Comparison of ENCODE assay signal across 8 cellular contexts in genomic region chr10:44878704-44879530, GRCh38. TPM values are rescaled to one million over a fixed set of nuclear protein-coding genes. Genes with fewer than 3 reads are reported as not detected.
DNase-seq lines count a peak whose midpoint lies in the region; ATAC-seq and TF ChIP-seq lines count a peak whose summit lies in the region.

No MANE protein-coding gene starts in this region.

- peak overlapping the region in 1 of 2 donors; percentile 82 for H3K27ac Mint-ChIP-seq in natural killer cell

- POLR2A ChIA-PET in AG04449 (lab: Yijun Ruan, JAX), result interaction anchor here (0.7 kb wide), 1 partner anchor 100 kb away, joined by 3 read pairs; the partner anchor contains the start of gene DEPP1

- no peaks in the 10 kb centered on the region for H3K9me3 Mint-ChIP-seq in natural killer cell

- peak overlapping the region; percentile 93 for H3K4me3 Mint-ChIP-seq in natural killer cell

- ATAC-seq in GM19043 (IDR thresholded peaks at IDR 0.05; ENCODE audit: low read depth, unreplicated experiment) (peak; percentile 81), natural killer cell (peak; percentile 70 to 95 (median 93))

- no peak for TF ChIP-seq CTCF in AG04449 (IDR thresholded peaks at IDR 0.05; ENCODE audit: insufficient read depth, low read length, missing control alignments)
- peak; percentile 1 for TF ChIP-seq CTCF in fibroblast of villous mesenchyme (IDR thresholded peaks at IDR 0.05; ENCODE audit: insufficient read depth, low read depth, low read length)
- no peak for TF ChIP-seq CTCF in natural killer cell (IDR thresholded peaks at IDR 0.05)

- peaks cover 19 to 31% of the 10 kb centered on the region in 2 donors for H3K27me3 Mint-ChIP-seq in natural killer cell (ENCODE audit: low read depth in 2 of 2)

- H3K4me3 ChIP-seq in AG04449 (ENCODE audit: low read depth, low read length) (peak overlapping the region; percentile 59), fibroblast of villous mesenchyme (ENCODE audit: low read depth, low read length) (peak overlapping the region; percentile 49)

- intact Hi-C loops in natural killer cell (cut with micrococcal nuclease), result no loop called here

- DNase-seq in AG04449 (ENCODE audit: low read depth, low spot score) (no peak), HT-29 (ENCODE audit: low spot score) (peak; percentile 78), RKO (ENCODE audit: low spot score) (peak; percentile 80), activated gamma-delta T cell (lab: John Stamatoyannopoulos, UW) (peak; percentile 42), fibroblast of villous mesenchyme (ENCODE audit: low read depth) (peak; percentile 78), natural killer cell (peak; percentile 64)
- DNase-seq in stimulated activated CD8-positive, alpha-beta memory T cell treated with anti-CD3 and anti-CD28 coated beads, Interleukin-7, amount 100 ng/mL, for 48 hours (ENCODE audit: extremely low read depth in 1 of 2, low read depth in 1 of 2), result peak; percentile 49 to 51

- H3K36me3 Mint-ChIP-seq in natural killer cell, result no peaks in the 10 kb centered on the region

- CTCF ChIA-PET in AG04449 (lab: Yijun Ruan, JAX), result interaction anchor here (0.6 to 3.5 kb wide), 7 partner anchors 10 to 568 kb away, joined by 3 to 16 read pairs (median 3); partner anchors contain the start of genes CXCL12 and ZNF22

- H3K4me1 Mint-ChIP-seq in natural killer cell, result peaks cover 21 to 34% of the 10 kb centered on the region in 2 donors

RNA-seq across cellular contexts. Expression of gene TMEM72, which starts 32.2 kb away (rescaled TPM):
- not detected in 2 replicates for total RNA-seq in HT-29 (2014; rRNA removed; shearing (Covaris generic))
- total RNA-seq in fibroblast of villous mesenchyme (not detected in 2 replicates), natural killer cell (not detected)
